ENCODE assay signal across 8 cellular contexts in the genomic region with DNA sequence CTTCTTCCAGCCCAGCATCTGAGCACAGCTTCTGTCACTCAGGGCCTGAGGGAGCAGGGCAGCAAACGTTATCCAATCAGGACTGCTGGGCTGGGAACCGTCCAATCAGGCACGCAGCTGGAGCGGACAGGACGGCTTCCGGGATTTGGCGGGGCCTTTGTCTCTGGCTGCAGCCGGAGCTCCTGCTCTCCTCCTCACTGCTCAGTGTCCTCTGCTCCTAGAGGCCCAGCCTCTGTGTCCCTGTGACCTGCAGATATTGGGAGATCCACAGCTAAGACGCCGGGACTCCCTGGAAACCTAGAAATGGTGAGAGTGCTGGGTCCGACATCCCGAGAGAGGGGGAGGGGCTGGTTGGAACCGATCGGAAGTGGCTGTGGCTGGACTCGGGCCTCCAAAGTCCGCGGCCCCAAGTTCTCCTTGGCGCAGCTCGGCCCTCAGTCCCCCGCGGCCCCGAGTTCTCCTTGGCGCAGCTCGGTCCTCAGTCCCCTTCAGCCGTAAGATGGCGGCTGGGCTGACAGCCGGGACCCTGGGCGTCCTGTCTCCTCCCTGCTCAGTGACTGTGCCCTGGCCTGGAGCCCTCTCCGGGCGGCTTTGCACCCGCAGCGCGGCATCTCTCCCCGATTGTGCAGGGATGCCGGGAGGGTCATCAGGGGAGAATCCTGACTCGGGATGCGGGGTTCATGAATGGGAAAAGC. TPM values are rescaled to one million over a fixed set of nuclear protein-coding genes. Genes with fewer than 3 reads are reported as not detected.
DNase-seq lines count a peak whose midpoint lies in the region; ATAC-seq lines count a peak whose summit lies in the region.

TSS of gene ZNF107 (plus strand) at position 154 of the 695 bp plus-strand sequence. CDS start at position 304, 150 bp downstream.

- H3K79me2 ChIP-seq in Karpas-422 (ENCODE audit: low read length): peaks cover 57% of the 10 kb centered on the region

- H3K9me3 Mint-ChIP-seq in naive B cell: peaks cover 0 to 9% (median 4%) of the 10 kb centered on the region in 7 donors
- peaks cover 6% of the 10 kb centered on the region for H3K9me3 Mint-ChIP-seq in stimulated activated memory B cell treated with anti-CD40 and anti-IgM and Interleukin-4, amounts not matched to agents 10 μg/mL and 1 μg/mL and 100 μg/mL, for 72 hours

- peak within 1 kb of the TSS; percentile 93 for H2AFZ ChIP-seq in Karpas-422 (ENCODE audit: low read length)

- H3K36me3 ChIP-seq in Karpas-422 (ENCODE audit: insufficient read depth, low read length): peaks cover 36% of the 10 kb centered on the region

- H3K4me2 ChIP-seq in Karpas-422 (ENCODE audit: low read depth, low read length, poor library complexity, severe bottlenecking): peak within 1 kb of the TSS; percentile 85

- H3K9me3 ChIP-seq in Karpas-422 (ENCODE audit: low read length): peaks cover 2% of the 10 kb centered on the region; the same call in 1 of the 2 replicates

- DNase-seq in DMS79 treated with DMSO at 0.1 percent for 48 hours (lab: John Stamatoyannopoulos, UW) (peak; percentile 93), Karpas-422 (peak; percentile 98), RKO (ENCODE audit: low spot score) (peak; percentile 97), activated T-helper 1 cell treated with Interleukin-2 at 50 U/mL for 16 hours (ENCODE audit: low read depth) (peak; percentile 76), fibroblast of gingiva (ENCODE audit: low read depth) (peak; percentile 93), naive B cell (peak; percentile 84)

- ATAC-seq in GM21825 (IDR thresholded peaks at IDR 0.05; ENCODE audit: unreplicated experiment): peak; percentile 99
- ATAC-seq in naive B cell (ENCODE audit: low read depth in 2 of 2): peak; percentile 92 to 95
- peak; percentile 99 for ATAC-seq in stimulated activated memory B cell treated with anti-CD40 and anti-IgM and Interleukin-4, amounts not matched to agents 10 μg/mL and 1 μg/mL and 100 μg/mL, for 72 hours

- H3K27me3 Mint-ChIP-seq in naive B cell: no peaks in the 10 kb centered on the region
- H3K27me3 Mint-ChIP-seq in stimulated activated memory B cell treated with anti-CD40 and anti-IgM and Interleukin-4, amounts not matched to agents 10 μg/mL and 1 μg/mL and 100 μg/mL, for 72 hours: no peaks in the 10 kb centered on the region

- H3K4me3 Mint-ChIP-seq in naive B cell: peak within 1 kb of the TSS; percentile 96 to 100 (median 98)
- H3K4me3 Mint-ChIP-seq in stimulated activated memory B cell treated with anti-CD40 and anti-IgM and Interleukin-4, amounts not matched to agents 10 μg/mL and 1 μg/mL and 100 μg/mL, for 72 hours: peak within 1 kb of the TSS; percentile 98

- peaks cover 15 to 26% of the 10 kb centered on the region in 2 donors for H3K36me3 Mint-ChIP-seq in naive B cell
- peaks cover 28% of the 10 kb centered on the region for H3K36me3 Mint-ChIP-seq in stimulated activated memory B cell treated with anti-CD40 and anti-IgM and Interleukin-4, amounts not matched to agents 10 μg/mL and 1 μg/mL and 100 μg/mL, for 72 hours

- peak within 1 kb of the TSS; percentile 95 to 98 (median 97) for H3K27ac Mint-ChIP-seq in naive B cell
- peak within 1 kb of the TSS; percentile 98 for H3K27ac Mint-ChIP-seq in stimulated activated memory B cell treated with anti-CD40 and anti-IgM and Interleukin-4, amounts not matched to agents 10 μg/mL and 1 μg/mL and 100 μg/mL, for 72 hours

- no peaks in the 10 kb centered on the region for H3K9me2 ChIP-seq in Karpas-422 (replicated peaks; ENCODE audit: insufficient read depth, low read length)

- H3K4me1 ChIP-seq in Karpas-422 (ENCODE audit: low read length): peaks cover 20% of the 10 kb centered on the region

- peaks cover 37 to 62% (median 43%) of the 10 kb centered on the region in 3 donors for H3K4me1 Mint-ChIP-seq in naive B cell
- H3K4me1 Mint-ChIP-seq in stimulated activated memory B cell treated with anti-CD40 and anti-IgM and Interleukin-4, amounts not matched to agents 10 μg/mL and 1 μg/mL and 100 μg/mL, for 72 hours: peaks cover 45% of the 10 kb centered on the region

- peak within 1 kb of the TSS; percentile 93 for H3K9ac ChIP-seq in Karpas-422 (ENCODE audit: low read length)

- no peaks in the 10 kb centered on the region for H3K27me3 ChIP-seq in Karpas-422 (ENCODE audit: low read length)

- no peaks in the 10 kb centered on the region for H4K20me1 ChIP-seq in Karpas-422 (ENCODE audit: insufficient read depth, low read depth, low read length)

- peak within 1 kb of the TSS; percentile 63 for H3K27ac ChIP-seq in Karpas-422 (ENCODE audit: low read length)

- H3K4me3 ChIP-seq in Karpas-422 (ENCODE audit: low read length): peak within 1 kb of the TSS; percentile 92

RNA-seq across cellular contexts. Expression of gene ZNF107, which starts in this region (rescaled TPM):
- total RNA-seq in Karpas-422 (2014; rRNA removed; shearing (Covaris generic); ENCODE audit: low replicate concordance): 18.1 and 36.7 TPM in 2 replicates
- polyA plus RNA-seq in naive B cell (ENCODE audit: low read depth in 6 of 6): 10 to 100 TPM; 13.6 to 37.3 (median 23.6) TPM

Comparison
In these comparisons a context has a peak if more than half of its experiments do, and no peak if none do; other contexts are left out.
1. Peak in every context shown above with its lines: DNase-seq, ATAC-seq, H3K4me3 ChIP-seq and H3K27ac ChIP-seq.